1 cellular context compared by ENCODE assay signal in the genomic region with DNA sequence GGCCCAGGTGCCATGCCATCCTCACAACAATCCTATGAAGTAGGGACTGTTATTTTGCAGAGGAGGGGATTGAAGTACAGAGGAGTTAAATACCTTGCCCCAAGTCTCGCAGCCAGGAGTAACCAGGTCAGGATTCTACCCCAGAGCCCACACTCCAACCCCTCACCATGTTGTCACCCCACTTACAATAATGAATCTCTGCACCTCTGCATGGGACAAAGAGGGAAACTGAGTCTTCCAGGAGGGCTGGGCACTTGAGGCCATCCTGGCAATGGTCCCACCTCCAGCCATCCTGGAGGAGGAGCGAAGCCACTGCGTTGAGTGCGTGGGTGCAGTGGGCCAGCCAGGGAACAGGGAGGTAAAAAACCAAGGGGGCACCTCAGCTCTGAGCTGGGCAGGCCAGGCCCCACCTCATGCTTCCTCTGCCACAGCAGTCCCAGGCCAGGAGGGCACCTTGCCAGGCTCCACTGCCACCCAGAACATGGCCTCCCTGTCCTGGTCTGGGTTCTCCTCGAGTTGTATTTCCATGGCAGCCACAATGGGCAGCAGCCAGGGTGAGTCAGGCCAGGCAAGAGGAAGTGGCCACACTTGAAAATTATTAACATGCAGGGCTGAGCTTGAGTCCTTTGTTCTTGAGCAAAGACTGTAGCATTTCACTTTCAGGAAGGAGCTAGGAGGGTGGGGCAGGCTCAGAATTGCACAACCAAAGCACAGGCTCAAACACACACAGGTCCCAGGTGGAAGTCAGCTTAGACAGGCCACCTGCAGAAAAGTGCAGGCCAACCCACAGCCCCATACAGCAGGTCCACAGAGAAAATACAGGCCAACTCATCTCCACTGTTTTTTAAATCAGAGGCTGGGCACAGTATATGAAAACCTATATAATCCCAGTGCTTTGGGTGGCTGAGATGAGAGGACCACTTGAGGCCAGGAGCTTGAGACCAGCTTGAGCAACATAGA.
TF ChIP-seq lines count a peak whose summit lies in the region.

No MANE protein-coding gene starts in this region.

TF ChIP-seq in SK-N-SH, 30 proteins besides CTCF, POLR2A, EP300 and RAD21 (continued from another document):
- TF ChIP-seq, protein P1, sequence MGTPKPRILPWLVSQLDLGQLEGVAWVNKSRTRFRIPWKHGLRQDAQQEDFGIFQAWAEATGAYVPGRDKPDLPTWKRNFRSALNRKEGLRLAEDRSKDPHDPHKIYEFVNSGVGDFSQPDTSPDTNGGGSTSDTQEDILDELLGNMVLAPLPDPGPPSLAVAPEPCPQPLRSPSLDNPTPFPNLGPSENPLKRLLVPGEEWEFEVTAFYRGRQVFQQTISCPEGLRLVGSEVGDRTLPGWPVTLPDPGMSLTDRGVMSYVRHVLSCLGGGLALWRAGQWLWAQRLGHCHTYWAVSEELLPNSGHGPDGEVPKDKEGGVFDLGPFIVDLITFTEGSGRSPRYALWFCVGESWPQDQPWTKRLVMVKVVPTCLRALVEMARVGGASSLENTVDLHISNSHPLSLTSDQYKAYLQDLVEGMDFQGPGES (IDR thresholded peaks at IDR 0.05; ENCODE audit: low read depth, low read length) = no peak
- TF ChIP-seq MAX (IDR thresholded peaks at IDR 0.05; ENCODE audit: low read depth) (peak; percentile 88), ELF1 (IDR thresholded peaks at IDR 0.05) (peak; percentile 66; the same call in 1 of the 2 replicates), FOXM1 (IDR thresholded peaks at IDR 0.05; ENCODE audit: low read depth) (no peak), FOXJ3 (CRISPR knock-in tag; IDR thresholded peaks at IDR 0.05) (no peak), ZBTB33 (IDR thresholded peaks at IDR 0.05; ENCODE audit: borderline replicate concordance, low read depth) (no peak), SIN3A (IDR thresholded peaks at IDR 0.05; ENCODE audit: borderline replicate concordance, low read depth, low read length) (no peak), MXI1 (IDR thresholded peaks at IDR 0.05; ENCODE audit: low read depth, low read length) (no peak)
- TF ChIP-seq, protein P2, sequence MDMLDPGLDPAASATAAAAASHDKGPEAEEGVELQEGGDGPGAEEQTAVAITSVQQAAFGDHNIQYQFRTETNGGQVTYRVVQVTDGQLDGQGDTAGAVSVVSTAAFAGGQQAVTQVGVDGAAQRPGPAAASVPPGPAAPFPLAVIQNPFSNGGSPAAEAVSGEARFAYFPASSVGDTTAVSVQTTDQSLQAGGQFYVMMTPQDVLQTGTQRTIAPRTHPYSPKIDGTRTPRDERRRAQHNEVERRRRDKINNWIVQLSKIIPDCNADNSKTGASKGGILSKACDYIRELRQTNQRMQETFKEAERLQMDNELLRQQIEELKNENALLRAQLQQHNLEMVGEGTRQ (IDR thresholded peaks at IDR 0.05; ENCODE audit: borderline replicate concordance, low read depth, low read length) = no peak
TF ChIP-seq in SK-N-SH: peak in this region for 9.
